Comparison of ENCODE assay signal across 8 cellular contexts in the genomic region with DNA sequence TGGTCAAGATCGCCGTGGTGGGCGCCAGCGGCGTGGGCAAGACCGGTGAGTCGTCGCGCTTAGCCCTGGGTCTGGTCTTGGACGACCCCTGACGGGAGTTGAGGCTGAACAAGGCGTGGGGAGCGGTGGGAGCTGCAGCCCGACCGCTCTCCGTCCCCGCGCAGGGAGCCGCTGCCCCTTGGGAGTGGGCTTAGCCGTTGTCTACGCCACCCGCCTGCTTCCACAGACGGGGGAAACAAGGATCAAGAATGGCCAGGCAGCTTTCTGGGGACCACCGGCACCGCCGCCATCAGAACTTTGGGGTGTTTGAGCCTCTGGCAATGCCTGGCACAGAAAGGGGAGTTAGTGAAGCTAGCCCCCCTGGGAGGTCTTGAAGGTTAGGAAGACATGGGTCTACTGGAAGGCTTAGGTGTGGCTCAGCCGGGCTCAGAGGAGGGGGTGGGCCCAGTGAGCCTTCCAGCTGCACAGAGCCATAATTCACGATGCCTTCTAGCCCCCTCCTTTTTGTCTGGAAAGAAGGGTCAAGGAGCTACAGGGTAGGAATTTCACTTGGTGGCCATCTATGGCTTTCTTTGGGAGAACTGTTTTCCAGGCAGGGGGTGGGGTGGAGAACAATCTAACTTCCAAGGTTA. TPM values are rescaled to one million over a fixed set of nuclear protein-coding genes. Genes with fewer than 3 reads are reported as not detected.
DNase-seq lines count a peak whose midpoint lies in the region; TF ChIP-seq lines count a peak whose summit lies in the region.

No MANE protein-coding gene starts in this region.

- peaks cover 28% of the 10 kb centered on the region for H3K36me3 ChIP-seq in H7 (replicated peaks; ENCODE audit: control insufficient read depth, insufficient read depth, low read length)
- no peaks in the 10 kb centered on the region for H3K36me3 ChIP-seq in SU-DHL-6 (ENCODE audit: low read length)
- H3K36me3 ChIP-seq in left ventricle myocardium inferior = no peaks in the 10 kb centered on the region
- no peaks in the 10 kb centered on the region for H3K36me3 ChIP-seq in skeletal muscle satellite cell (ENCODE audit: insufficient read depth, low read length)

- H3K4me1 ChIP-seq in left ventricle myocardium inferior (peaks cover 63% of the 10 kb centered on the region), skeletal muscle satellite cell (ENCODE audit: control insufficient read depth, insufficient read depth, low read length) (peaks cover 11% of the 10 kb centered on the region)

- H3K27ac ChIP-seq in SU-DHL-6 (ENCODE audit: low read depth, low read length) = no peak overlapping the region
- peak overlapping the region; percentile 84 for H3K27ac ChIP-seq in left ventricle myocardium inferior (replicated peaks)

- peak overlapping the region; percentile 28; the same call in 1 of the 2 replicates for H3K9ac ChIP-seq in SU-DHL-6 (ENCODE audit: low read length)
- H3K9ac ChIP-seq in skeletal muscle satellite cell (ENCODE audit: low read depth, low read length) = no peak overlapping the region

- H3K4me3 ChIP-seq in H7 (ENCODE audit: insufficient read depth, low read depth, low read length) (peak overlapping the region; percentile 92), SU-DHL-6 (ENCODE audit: insufficient read depth, low read length, poor library complexity, severe bottlenecking) (peak overlapping the region; percentile 29), left ventricle myocardium inferior (peak overlapping the region; percentile 86), skeletal muscle satellite cell (ENCODE audit: low read length) (peak overlapping the region; percentile 87)

- no peak overlapping the region for H2AFZ ChIP-seq in SU-DHL-6 (ENCODE audit: low read depth, low read length, severe bottlenecking)

- H3K27me3 ChIP-seq in H7 (ENCODE audit: control insufficient read depth, insufficient read depth, low read length) (no peaks in the 10 kb centered on the region), SU-DHL-6 (ENCODE audit: low read length) (no peaks in the 10 kb centered on the region), left ventricle myocardium inferior (ENCODE audit: low read depth) (peaks cover 4% of the 10 kb centered on the region), skeletal muscle satellite cell (ENCODE audit: control insufficient read depth, insufficient read depth, low read length) (peaks cover 27% of the 10 kb centered on the region)

- intact Hi-C loops in left ventricle myocardium inferior (cut with micrococcal nuclease) = loop anchor here (10.0 kb wide), 1 partner anchor 138 kb away; no protein-coding TSS in a partner anchor

- H3K9me3 ChIP-seq in SU-DHL-6 (ENCODE audit: insufficient read depth, low read length) = no peaks in the 10 kb centered on the region
- peaks cover 10% of the 10 kb centered on the region for H3K9me3 ChIP-seq in left ventricle myocardium inferior (replicated peaks)
- peaks cover 7% of the 10 kb centered on the region for H3K9me3 ChIP-seq in skeletal muscle satellite cell (replicated peaks; ENCODE audit: low read length)

- TF ChIP-seq CTCF in SU-DHL-6 (IDR thresholded peaks at IDR 0.05; ENCODE audit: insufficient read depth, low read length, poor library complexity, severe bottlenecking) (no peak), left ventricle myocardium inferior (IDR thresholded peaks at IDR 0.05; ENCODE audit: borderline replicate concordance) (no peak)

- H3K9me2 ChIP-seq in SU-DHL-6 (replicated peaks; ENCODE audit: insufficient read depth, low read length) = no peaks in the 10 kb centered on the region

- peak overlapping the region; percentile 45 for H3K4me2 ChIP-seq in SU-DHL-6 (ENCODE audit: low read depth, low read length, poor library complexity, severe bottlenecking)
- peak overlapping the region; percentile 98 for H3K4me2 ChIP-seq in skeletal muscle satellite cell (ENCODE audit: low read length)

- no peaks in the 10 kb centered on the region for H3F3A ChIP-seq in SU-DHL-6 (ENCODE audit: insufficient read depth)

- H4K20me1 ChIP-seq in SU-DHL-6 (ENCODE audit: low read depth, low read length) = no peaks in the 10 kb centered on the region

- H3K79me2 ChIP-seq in SU-DHL-6 (ENCODE audit: insufficient read depth, low read length) = no peaks in the 10 kb centered on the region

- DNase-seq in H7 (peak; percentile 61), left ventricle myocardium inferior (no peak), amniotic stem cell (lab: John Stamatoyannopoulos, UW) (no peak), NCI-H1694 (lab: John Stamatoyannopoulos, UW) (no peak), UCSD-AML1 (lab: John Stamatoyannopoulos, UW; ENCODE audit: unreplicated experiment) (no peak)
- no peak for DNase-seq in stimulated activated CD4-positive, alpha-beta T cell treated with anti-CD3 and anti-CD28 coated beads, Interleukin-2, amount 100 ng/mL, for 48 hours

RNA-seq across cellular contexts. Expression of a gene that starts 0.6 kb away (rescaled TPM):
- 20.6 and 32.4 TPM in 2 replicates for total RNA-seq in H7 (2014; rRNA removed; shearing (Covaris generic))
- total RNA-seq in left ventricle myocardium inferior = 8.7 TPM
- total RNA-seq in skeletal muscle satellite cell (2012; rRNA removed) = 0.76 TPM in 1 of 2 replicates, not detected in the other

Comparison
In these comparisons a context has a peak if more than half of its experiments do, and no peak if none do; other contexts are left out.
1. H3K4me3 ChIP-seq: peak in every context shown above with its lines; median percentile 92 in H7; 87 in skeletal muscle satellite cell; 86 in left ventricle myocardium inferior; 29 in SU-DHL-6.